ENCODE assay signal across 1 cellular context in genomic region chr7:122136639-122137253, GRCh38.
TF ChIP-seq lines count a peak whose summit lies in the region.

No MANE protein-coding gene starts in this region.

TF ChIP-seq in GM23338, 12 proteins besides CTCF, POLR2A, EP300 and RAD21 (continued from another document):
- TF ChIP-seq ZNF462 (CRISPR knock-in tag; IDR thresholded peaks at IDR 0.05): no peak
